ENCODE assay signal across 1 cellular context in genomic region chr17:50151041-50151936, GRCh38.
TF ChIP-seq lines count a peak whose summit lies in the region.

No MANE protein-coding gene starts in this region.

TF ChIP-seq in A549, 52 proteins besides CTCF, POLR2A, EP300 and RAD21 (continued from another document):
- peak; percentile 58 for TF ChIP-seq MAX (IDR thresholded peaks at IDR 0.05)
- 0 out of 2 replicates have a peak, but pooled peaks have one; percentile 31 for TF ChIP-seq ESRRA (IDR thresholded peaks at IDR 0.05; ENCODE audit: borderline replicate concordance, low read length)
- no peak for TF ChIP-seq RNF2 (IDR thresholded peaks at IDR 0.05; ENCODE audit: borderline replicate concordance, low read depth)
- TF ChIP-seq HDAC2 (IDR thresholded peaks at IDR 0.05): peak; percentile 93
- TF ChIP-seq RARB (CRISPR knock-in tag; IDR thresholded peaks at IDR 0.05): 0 out of 2 replicates have a peak, but pooled peaks have one; percentile 40
- peak; percentile 67 for TF ChIP-seq E2F6 (IDR thresholded peaks at IDR 0.05; ENCODE audit: borderline replicate concordance, low read depth)
- TF ChIP-seq NFE2L2 (conservative IDR thresholded peaks at IDR 0.05; ENCODE audit: low read length): no peak
- TF ChIP-seq USF2 (IDR thresholded peaks at IDR 0.05): no peak
- TF ChIP-seq MAZ (IDR thresholded peaks at IDR 0.05; ENCODE audit: borderline replicate concordance, low read depth, low read length): peak; percentile 91
- peak; percentile 57; the same call in 1 of the 2 replicates for TF ChIP-seq GATA3 (IDR thresholded peaks at IDR 0.05; ENCODE audit: borderline replicate concordance)
- no peak for TF ChIP-seq ZSCAN20 (CRISPR knock-in tag; IDR thresholded peaks at IDR 0.05)
- TF ChIP-seq RCOR1 (IDR thresholded peaks at IDR 0.05; ENCODE audit: low read depth, low read length): no peak
- TF ChIP-seq CEBPB (IDR thresholded peaks at IDR 0.05): no peak; a peak in 1 of 4 replicates
- no peak for TF ChIP-seq CBX8 (IDR thresholded peaks at IDR 0.05)
- no peak for TF ChIP-seq SREBF2 (IDR thresholded peaks at IDR 0.05)
- TF ChIP-seq, protein P1, sequence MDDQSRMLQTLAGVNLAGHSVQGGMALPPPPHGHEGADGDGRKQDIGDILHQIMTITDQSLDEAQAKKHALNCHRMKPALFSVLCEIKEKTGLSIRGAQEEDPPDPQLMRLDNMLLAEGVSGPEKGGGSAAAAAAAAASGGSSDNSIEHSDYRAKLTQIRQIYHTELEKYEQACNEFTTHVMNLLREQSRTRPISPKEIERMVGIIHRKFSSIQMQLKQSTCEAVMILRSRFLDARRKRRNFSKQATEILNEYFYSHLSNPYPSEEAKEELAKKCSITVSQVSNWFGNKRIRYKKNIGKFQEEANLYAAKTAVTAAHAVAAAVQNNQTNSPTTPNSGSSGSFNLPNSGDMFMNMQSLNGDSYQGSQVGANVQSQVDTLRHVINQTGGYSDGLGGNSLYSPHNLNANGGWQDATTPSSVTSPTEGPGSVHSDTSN (IDR thresholded peaks at IDR 0.05): peak; percentile 20; the same call in 1 of the 2 replicates
- TF ChIP-seq CHD4 (IDR thresholded peaks at IDR 0.05; ENCODE audit: borderline replicate concordance): peak; percentile 98
- TF ChIP-seq FOXS1 (CRISPR knock-in tag; IDR thresholded peaks at IDR 0.05): no peak
- peak; percentile 99 for TF ChIP-seq KDM1A (IDR thresholded peaks at IDR 0.05; ENCODE audit: low read depth)
- TF ChIP-seq FOSL2 (IDR thresholded peaks at IDR 0.05): no peak
- TF ChIP-seq FOSL2 (CRISPR knock-in tag; IDR thresholded peaks at IDR 0.05): no peak
- TF ChIP-seq REST (IDR thresholded peaks at IDR 0.05): no peak
- no peak for TF ChIP-seq MAFK (IDR thresholded peaks at IDR 0.05; ENCODE audit: partially characterized antibody)
- TF ChIP-seq ZNF302 (CRISPR knock-in tag; IDR thresholded peaks at IDR 0.05): no peak
- no peak for TF ChIP-seq HOXB5 (CRISPR knock-in tag; IDR thresholded peaks at IDR 0.05)
- no peak for TF ChIP-seq TFCP2L1 (CRISPR knock-in tag; IDR thresholded peaks at IDR 0.05)
- no peak for TF ChIP-seq ZC3H11A (IDR thresholded peaks at IDR 0.05)
